9 cellular contexts compared by ENCODE assay signal in the genomic region with DNA sequence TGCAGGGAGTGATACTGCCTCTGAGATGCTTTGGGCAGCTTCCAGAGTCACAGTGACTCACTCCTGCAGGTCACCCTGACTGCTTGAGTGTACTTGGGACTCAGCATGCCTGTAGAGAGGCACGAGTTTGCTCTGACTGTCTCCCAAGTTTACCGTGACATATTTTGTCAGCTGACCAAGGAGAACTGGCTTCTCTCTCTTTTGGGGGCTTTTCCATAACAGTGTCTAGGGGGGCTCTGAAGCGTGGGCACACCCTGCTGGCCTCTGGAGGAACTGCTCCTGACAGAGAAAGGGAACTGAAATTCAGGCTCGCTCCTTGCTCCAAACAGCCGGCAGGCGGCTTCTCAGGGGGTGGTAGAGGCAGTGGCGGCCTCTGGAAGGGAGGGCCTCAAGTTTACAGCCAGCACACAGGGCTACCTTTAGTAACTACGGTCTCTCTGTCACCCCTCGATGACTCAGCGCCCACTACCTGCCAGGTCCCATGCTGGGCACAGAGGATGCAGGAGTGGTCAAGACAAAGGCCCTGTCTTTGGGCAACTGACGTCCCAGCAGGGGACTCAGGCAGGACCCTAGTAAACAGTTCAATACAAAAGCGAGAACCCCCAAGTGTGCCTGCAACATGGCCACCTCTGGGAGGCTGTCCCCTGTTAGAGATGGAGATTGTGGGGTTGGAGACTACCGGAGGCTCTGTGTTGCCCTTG. TPM values are rescaled to one million over a fixed set of nuclear protein-coding genes. Genes with fewer than 3 reads are reported as not detected.
DNase-seq lines count a peak whose midpoint lies in the region; ATAC-seq and TF ChIP-seq lines count a peak whose summit lies in the region.
"Had no signal": no experiment of that assay in that cellular context is flagged by ENCODE, and none has a peak within 500 bp of the region (broad histone marks: within the 10 kb centered on the region; RNA-seq: fewer than 3 reads in every experiment).

No MANE protein-coding gene starts in this region.

- peak; percentile 62 for TF ChIP-seq CTCF in VCaP (conservative IDR thresholded peaks at IDR 0.05)
- TF ChIP-seq CTCF in upper lobe of right lung (IDR thresholded peaks at IDR 0.05), result peak; percentile 45
- peak in 2 of 4 experiments; percentile 35 to 42 for TF ChIP-seq CTCF in prostate gland (IDR thresholded peaks at IDR 0.05)

- H3K9me3 ChIP-seq in upper lobe of right lung, result no peaks in the 10 kb centered on the region
- no peaks in the 10 kb centered on the region for H3K9me3 ChIP-seq in prostate gland

- peak; percentile 82 for ATAC-seq in GM21825 (IDR thresholded peaks at IDR 0.05; ENCODE audit: unreplicated experiment)
- ATAC-seq in upper lobe of right lung, result peak; percentile 65

- no peak overlapping the region for H3K27ac Mint-ChIP-seq in activated naive CD4-positive, alpha-beta T cell treated with anti-CD3 and anti-CD28 coated beads, Interleukin-2, amount 10 ng/mL, durations not matched to agents 7 days and 5 days

- peak; percentile 24 for DNase-seq in activated naive CD4-positive, alpha-beta T cell treated with anti-CD3 and anti-CD28 coated beads, Interleukin-2, amount 10 ng/mL, durations not matched to agents 7 days and 5 days
- DNase-seq in activated naive CD4-positive, alpha-beta T cell (lab: John Stamatoyannopoulos, UW), result no peak
- peak; percentile 36 for DNase-seq in Jurkat, Clone E6-1 (ENCODE audit: low read depth, low spot score)
- DNase-seq in iris pigment epithelial cell (ENCODE audit: low read depth), result peak; percentile 35
- DNase-seq in upper lobe of right lung, result no peak
- DNase-seq in prostate gland (ENCODE audit: low spot score), result no peak

- CTCF ChIA-PET in activated naive CD4-positive, alpha-beta T cell treated with anti-CD3 and anti-CD28 coated beads, Interleukin-2, amount 10 ng/mL, durations not matched to agents 7 days and 5 days (lab: Charles Lee), result interaction anchor here (1.9 kb wide), 1 partner anchor 11 kb away, joined by 6 read pairs; no protein-coding TSS in a partner anchor

- H3K4me1 Mint-ChIP-seq in activated naive CD4-positive, alpha-beta T cell treated with anti-CD3 and anti-CD28 coated beads, Interleukin-2, amount 10 ng/mL, durations not matched to agents 7 days and 5 days, result no peaks in the 10 kb centered on the region

- H3K27ac ChIP-seq in VCaP (no peak overlapping the region), upper lobe of right lung (no peak overlapping the region), prostate gland (no peak overlapping the region)
- H3K27ac ChIP-seq: epithelial cell of prostate had no signal

- H3K4me1 ChIP-seq in upper lobe of right lung (no peaks in the 10 kb centered on the region), prostate gland (replicated peaks) (no peaks in the 10 kb centered on the region)

- no peak overlapping the region for H3K4me3 ChIP-seq in Jurkat, Clone E6-1 (ENCODE audit: low read length)
- H3K4me3 ChIP-seq in upper lobe of right lung, result no peak overlapping the region
- no peak overlapping the region for H3K4me3 ChIP-seq in prostate gland

- no peaks in the 10 kb centered on the region for H3K36me3 Mint-ChIP-seq in activated naive CD4-positive, alpha-beta T cell treated with anti-CD3 and anti-CD28 coated beads, Interleukin-2, amount 10 ng/mL, durations not matched to agents 7 days and 5 days

- no peaks in the 10 kb centered on the region for H3K27me3 Mint-ChIP-seq in activated naive CD4-positive, alpha-beta T cell treated with anti-CD3 and anti-CD28 coated beads, Interleukin-2, amount 10 ng/mL, durations not matched to agents 7 days and 5 days

- WGBS in prostate gland, result 47% methylated on average over 12 of the region's 13 CpGs

- H3K9me3 Mint-ChIP-seq in activated naive CD4-positive, alpha-beta T cell treated with anti-CD3 and anti-CD28 coated beads, Interleukin-2, amount 10 ng/mL, durations not matched to agents 7 days and 5 days, result no peaks in the 10 kb centered on the region

- no peaks in the 10 kb centered on the region for H3K27me3 ChIP-seq in upper lobe of right lung
- no peaks in the 10 kb centered on the region for H3K27me3 ChIP-seq in prostate gland (replicated peaks; ENCODE audit: insufficient read depth)

- H3K4me3 Mint-ChIP-seq in activated naive CD4-positive, alpha-beta T cell treated with anti-CD3 and anti-CD28 coated beads, Interleukin-2, amount 10 ng/mL, durations not matched to agents 7 days and 5 days, result no peak overlapping the region

- intact Hi-C loops in upper lobe of right lung (cut with DNase I), result no loop called here
- intact Hi-C loops in prostate gland (cut with DNase I), result no loop called here

- no peak for TF ChIP-seq POLR2A in prostate gland (IDR thresholded peaks at IDR 0.05)

- H3K36me3 ChIP-seq in upper lobe of right lung (no peaks in the 10 kb centered on the region), prostate gland (no peaks in the 10 kb centered on the region)

RNA-seq across cellular contexts. Expression of a gene that starts 17.8 kb away (rescaled TPM):
- 2.2 TPM for polyA plus RNA-seq in Jurkat, Clone E6-1 (2012; ENCODE audit: insufficient read depth, insufficient read length)
- 16.3 TPM for total RNA-seq in upper lobe of right lung
- 10 to 100 TPM; 20.3 to 27.1 TPM for total RNA-seq in prostate gland

Comparison
In these comparisons a context has a peak if more than half of its experiments do, and no peak if none do; other contexts are left out.
1. DNase-seq: peak in activated naive CD4-positive, alpha-beta T cell treated with anti-CD3 and anti-CD28 coated beads, Interleukin-2, amount 10 ng/mL, durations not matched to agents 7 days and 5 days (single experiment), Jurkat, Clone E6-1 (single experiment) and iris pigment epithelial cell (single experiment); none in activated naive CD4-positive, alpha-beta T cell (0 of 4), upper lobe of right lung (single experiment) and prostate gland (single experiment).